In the genomic region with DNA sequence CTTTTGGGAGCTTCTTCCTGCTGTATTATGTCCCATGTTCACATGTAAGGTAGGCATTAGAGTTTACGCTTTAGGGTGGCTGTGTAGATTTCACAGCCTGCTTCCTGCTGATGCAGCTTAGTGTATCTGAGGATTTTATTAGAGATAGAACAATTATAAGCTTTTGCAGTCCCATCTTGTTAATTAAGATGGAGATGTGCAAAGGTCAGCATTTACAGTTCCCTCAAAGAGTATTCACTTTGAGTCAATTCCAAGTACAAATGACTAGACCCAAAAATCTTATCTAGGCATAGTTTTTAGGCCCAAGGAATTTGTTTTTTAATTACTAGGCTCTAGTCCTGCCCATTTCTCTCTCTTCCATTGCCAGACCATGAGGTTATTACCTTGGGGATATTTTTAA, we compare ENCODE assay signal across 25 cellular contexts.
DNase-seq lines count a peak whose midpoint lies in the region; ATAC-seq, FAIRE-seq and TF ChIP-seq lines count a peak whose summit lies in the region.
"Had no signal": no experiment of that assay in that cellular context is flagged by ENCODE, and none has a peak within 500 bp of the region (broad histone marks: within the 10 kb centered on the region; RNA-seq: fewer than 3 reads in every experiment).

No MANE protein-coding gene starts in this region.

- DNase-seq in A549 (ENCODE audit: low read depth in 1 of 2, low spot score in 1 of 2): no peak
- no peak for DNase-seq in IMR-90
- no peak for DNase-seq in H1 (ENCODE audit: low read depth in 1 of 2, low spot score in 2 of 2)
- no peak for DNase-seq in A673 (ENCODE audit: low spot score)
- DNase-seq: 8988T; ACHN; BE2C; C1 segment of cervical spinal cord; CD4-positive, alpha-beta memory T cell; CD4-positive, CD25-positive, alpha-beta regulatory T cell; CD8-positive, alpha-beta memory T cell; COR-L47; DMS 273 treated with DMSO at 0.1 percent for 48 hours; DMS153; DMS53; DMS79; DND-41; EL; GDM1 had no signal

- no peak overlapping the region for H3K4me3 ChIP-seq in A549
- H3K4me3 ChIP-seq in IMR-90 (ENCODE audit: insufficient read depth, low read depth, low read length): no peak overlapping the region
- H3K4me3 ChIP-seq in H1 (ENCODE audit: extremely low read depth in 1 of 4, insufficient read depth in 2 of 4, low read depth in 3 of 4, low read length in 4 of 4): no peak overlapping the region
- no peak overlapping the region for H3K4me3 ChIP-seq in A673 (ENCODE audit: low read depth, low read length, poor library complexity, severe bottlenecking)
- H3K4me3 ChIP-seq: BLaER1, GM12878 had no signal

- H2BK12ac ChIP-seq in H1 (ENCODE audit: low read depth, low read length): no peak overlapping the region

- no peak overlapping the region for H2AFZ ChIP-seq in IMR-90 (replicated peaks; ENCODE audit: low read length, poor library complexity)
- no peak overlapping the region for H2AFZ ChIP-seq in H1 (ENCODE audit: low read length)

- H2AK9ac ChIP-seq in IMR-90 (replicated peaks; ENCODE audit: low read depth, low read length, poor library complexity): no peak overlapping the region

- H2BK120ac ChIP-seq in IMR-90 (ENCODE audit: low read depth, low read length) (no peak overlapping the region), H1 (replicated peaks; ENCODE audit: low read depth, low read length) (peak overlapping the region; percentile 56)

- TF ChIP-seq EP300 in A549 (IDR thresholded peaks at IDR 0.05) (no peak), H1 (IDR thresholded peaks at IDR 0.05; ENCODE audit: borderline replicate concordance in 1 of 2, low read depth in 2 of 2, low read length in 2 of 2) (no peak)

- no peak overlapping the region for H3K23ac ChIP-seq in IMR-90 (ENCODE audit: low read depth, low read length)
- H3K23ac ChIP-seq in H1 (ENCODE audit: insufficient read length): no peak overlapping the region

- H2BK15ac ChIP-seq in IMR-90 (ENCODE audit: low read depth, low read length) (no peak overlapping the region), H1 (ENCODE audit: low read length) (no peak overlapping the region)

- POLR2A ChIA-PET in A549 (lab: Yijun Ruan, JAX) (no interaction called here), IMR-90 (lab: Charles Lee; ENCODE audit: unreplicated experiment) (no interaction called here), H1 (lab: Charles Lee; ENCODE audit: partially characterized antibody) (no interaction called here), A673 (lab: Charles Lee; ENCODE audit: low non-redundant PET) (no interaction called here)

- no peak overlapping the region for H3K27ac ChIP-seq in A549
- H3K27ac ChIP-seq in IMR-90 (ENCODE audit: insufficient read depth, low read length): no peak overlapping the region
- no peak overlapping the region for H3K27ac ChIP-seq in H1 (ENCODE audit: low read depth, low read length)
- H3K27ac ChIP-seq in A673 (ENCODE audit: low read depth, low read length, poor library complexity, severe bottlenecking): no peak overlapping the region
- H3K27ac ChIP-seq: BLaER1 had no signal

- H4K20me1 ChIP-seq in IMR-90 (ENCODE audit: insufficient read depth, low read length) (no peaks in the 10 kb centered on the region), H1 (replicated peaks in 1 of 2; ENCODE audit: control insufficient read depth in 1 of 2, insufficient read depth in 2 of 2, low read length in 2 of 2) (no peaks in the 10 kb centered on the region)
- H4K20me1 ChIP-seq: BLaER1 had no signal

- intact Hi-C loops in IMR-90 (cut with micrococcal nuclease): loop anchor here (1.0 kb wide), 1 partner anchor 14 kb away; no protein-coding TSS in a partner anchor
- intact Hi-C loops in A673 (cut with micrococcal nuclease; ENCODE audit: unreplicated experiment): no loop called here

- no peak overlapping the region for H3K4ac ChIP-seq in IMR-90 (ENCODE audit: low read depth, low read length)
- no peak overlapping the region for H3K4ac ChIP-seq in H1 (replicated peaks; ENCODE audit: insufficient read length, low read depth, low read length)

- H3K4me1 ChIP-seq in A549: no peaks in the 10 kb centered on the region
- no peaks in the 10 kb centered on the region for H3K4me1 ChIP-seq in IMR-90 (ENCODE audit: control insufficient read depth, insufficient read depth, low read length)
- no peaks in the 10 kb centered on the region for H3K4me1 ChIP-seq in H1 (replicated peaks in 1 of 4; ENCODE audit: control insufficient read depth in 3 of 4, insufficient read depth in 4 of 4, low read length in 3 of 4)
- no peaks in the 10 kb centered on the region for H3K4me1 ChIP-seq in A673 (ENCODE audit: insufficient read depth, low read length, poor library complexity, severe bottlenecking)
- H3K4me1 ChIP-seq: BE2C, BLaER1 had no signal

- H3K9me3 ChIP-seq in A549 (no peaks in the 10 kb centered on the region), IMR-90 (ENCODE audit: control insufficient read depth, insufficient read depth, low read length) (peaks cover 13% of the 10 kb centered on the region; the same call in 1 of the 2 replicates), H1 (ENCODE audit: insufficient read depth in 2 of 2, low read depth in 1 of 2, low read length in 1 of 2) (no peaks in the 10 kb centered on the region), A673 (ENCODE audit: low read depth, low read length, poor library complexity, severe bottlenecking) (no peaks in the 10 kb centered on the region)
- H3K9me3 ChIP-seq: BE2C, BLaER1 had no signal

- H3K36me3 ChIP-seq in IMR-90 (ENCODE audit: control insufficient read depth, insufficient read depth, low read length) (no peaks in the 10 kb centered on the region), H1 (ENCODE audit: control insufficient read depth in 2 of 4, insufficient read depth in 4 of 4, low read length in 3 of 4) (no peaks in the 10 kb centered on the region), A673 (ENCODE audit: insufficient read depth, low read length, poor library complexity, severe bottlenecking) (no peaks in the 10 kb centered on the region)
- H3K36me3 ChIP-seq: BE2C, BLaER1 had no signal

- dilution Hi-C loops in IMR-90 (cut with HindIII; ENCODE audit: low sequenced_read_pairs, unreplicated experiment): no loop called here

- H3K79me2 ChIP-seq in H1 (ENCODE audit: control insufficient read depth in 1 of 2, insufficient read depth in 2 of 2, low read length in 2 of 2): no peaks in the 10 kb centered on the region

- H3K9me1 ChIP-seq in IMR-90 (ENCODE audit: insufficient read depth, low read length): no peaks in the 10 kb centered on the region

- H3K14ac ChIP-seq in IMR-90 (replicated peaks; ENCODE audit: low read depth, low read length) (no peak overlapping the region), H1 (ENCODE audit: insufficient read length) (no peak overlapping the region)

- H3K23me2 ChIP-seq in H1 (ENCODE audit: low read depth, low read length): no peaks in the 10 kb centered on the region

- H3K9ac ChIP-seq in IMR-90 (ENCODE audit: low read depth, low read length) (no peak overlapping the region), H1 (replicated peaks in 1 of 4; ENCODE audit: extremely low read depth in 1 of 4, low read depth in 3 of 4, low read length in 3 of 4) (no peak overlapping the region)
- H3K9ac ChIP-seq: BLaER1 had no signal

- TF ChIP-seq RAD21 in A549 (conservative IDR thresholded peaks at IDR 0.05 in 1 of 2, IDR thresholded peaks at IDR 0.05 in 1 of 2): no peak
- TF ChIP-seq RAD21 in IMR-90 (IDR thresholded peaks at IDR 0.05; ENCODE audit: low read length): no peak
- TF ChIP-seq RAD21 in H1 (IDR thresholded peaks at IDR 0.05 in 1 of 2, conservative IDR thresholded peaks at IDR 0.05 in 1 of 2; ENCODE audit: low read depth in 2 of 2, low read length in 2 of 2): no peak

- H2BK20ac ChIP-seq in IMR-90 (ENCODE audit: low read depth, low read length) (no peak overlapping the region), H1 (ENCODE audit: low read length) (no peak overlapping the region)

- no peak for TF ChIP-seq CTCF in A549 (IDR thresholded peaks at IDR 0.05)
- no peak for TF ChIP-seq CTCF in IMR-90 (conservative IDR thresholded peaks at IDR 0.05; ENCODE audit: low read depth, low read length)
- TF ChIP-seq CTCF in H1 (IDR thresholded peaks at IDR 0.05; ENCODE audit: control extremely low read depth in 1 of 3, insufficient read depth in 1 of 3, low read depth in 1 of 3, low read length in 3 of 3): no peak
- no peak for TF ChIP-seq CTCF in A673 (conservative IDR thresholded peaks at IDR 0.05; ENCODE audit: low read depth, low read length)

- no peaks in the 10 kb centered on the region for H3K27me3 ChIP-seq in IMR-90 (ENCODE audit: control insufficient read depth, insufficient read depth, low read length)
- H3K27me3 ChIP-seq in H1 (replicated peaks in 1 of 4; ENCODE audit: control insufficient read depth in 3 of 4, extremely low read depth in 1 of 4, insufficient read depth in 3 of 4, low read length in 3 of 4): no peaks in the 10 kb centered on the region
- no peaks in the 10 kb centered on the region for H3K27me3 ChIP-seq in A673 (replicated peaks; ENCODE audit: insufficient read depth, low read depth, low read length, poor library complexity)
- H3K27me3 ChIP-seq: BE2C, BLaER1 had no signal

- H4K5ac ChIP-seq in IMR-90 (ENCODE audit: low read depth, low read length) (no peak overlapping the region), H1 (ENCODE audit: insufficient read length, low read depth, low read length) (no peak overlapping the region)

- H3K56ac ChIP-seq in IMR-90 (ENCODE audit: extremely low read depth, insufficient read depth, low read length): no peak overlapping the region
- no peak overlapping the region for H3K56ac ChIP-seq in H1 (replicated peaks; ENCODE audit: insufficient read length, low read depth, low read length)

- H4K91ac ChIP-seq in IMR-90 (ENCODE audit: insufficient read depth, low read depth, low read length) (no peak overlapping the region), H1 (replicated peaks; ENCODE audit: insufficient read length, low read length) (no peak overlapping the region)

- 65% methylated on average over 1 of the region's 1 CpG for WGBS in A549 (ENCODE audit: missing lambda C conversion rate)
- no CpG with 5 or more reads among the region's 1 CpG for WGBS in IMR-90 (ENCODE audit: extremely low coverage in 2 of 2, insufficient read length in 1 of 2), 2 experiments
- WGBS in H1 (ENCODE audit: extremely low coverage in 1 of 2, insufficient coverage in 1 of 2, insufficient read length in 1 of 2, insufficient replicate concordance in 2 of 2, low coverage in 1 of 2, low lambda C conversion rate in 2 of 2, missing lambda C conversion rate in 1 of 2), 2 experiments: 89% methylated on average over 1 of the region's 1 CpG; no CpG with 5 or more reads in 1 of the 2 experiments

- no peak for ATAC-seq in A549
- no peak for ATAC-seq in IMR-90 (ENCODE audit: low read depth)
- no peak for ATAC-seq in HG03159 (IDR thresholded peaks at IDR 0.05; ENCODE audit: unreplicated experiment)
- ATAC-seq: GM12878 had no signal

- no peak overlapping the region for H3K4me2 ChIP-seq in A549
- no peak overlapping the region for H3K4me2 ChIP-seq in IMR-90 (ENCODE audit: low read depth, low read length)
- H3K4me2 ChIP-seq in H1 (ENCODE audit: insufficient read depth in 1 of 2, low read depth in 2 of 2, low read length in 2 of 2): no peak overlapping the region
- H3K4me2 ChIP-seq: BLaER1 had no signal

- in situ Hi-C loops in IMR-90 (cut with MboI; ENCODE audit: low sequenced_read_pairs): no loop called here

- FAIRE-seq in A549 (lab: Jason Lieb, UNC) (no peak), H1 (lab: Jason Lieb, UNC) (no peak)
- FAIRE-seq: A204.1, GM12878, GM12892, GM18507 had no signal

- H3K79me1 ChIP-seq in IMR-90 (ENCODE audit: low read depth in 1 of 2, low read length in 2 of 2) (no peaks in the 10 kb centered on the region), H1 (ENCODE audit: low read depth, low read length) (no peaks in the 10 kb centered on the region)

- H3K18ac ChIP-seq in IMR-90 (ENCODE audit: low read depth, low read length) (no peak overlapping the region), H1 (ENCODE audit: extremely low read depth, low read length) (no peak overlapping the region)

- no peak overlapping the region for H4K8ac ChIP-seq in IMR-90 (ENCODE audit: low read depth in 2 of 2, low read length in 2 of 2)
- H4K8ac ChIP-seq in H1 (ENCODE audit: extremely low read depth, insufficient read depth, low read length): no peak overlapping the region

- CTCF ChIA-PET in A549 (lab: Yijun Ruan, JAX) (interaction anchor here (0.7 kb wide), 1 partner anchor 892 kb away, joined by 3 read pairs; no protein-coding TSS in a partner anchor), IMR-90 (lab: Yijun Ruan, JAX) (no interaction called here), H1 (lab: Charles Lee; ENCODE audit: partially characterized antibody) (no interaction called here), A673 (lab: Charles Lee) (no interaction called here)

- no peak overlapping the region for H2BK5ac ChIP-seq in IMR-90 (ENCODE audit: low read depth, low read length, poor library complexity, severe bottlenecking)
- H2BK5ac ChIP-seq in H1 (ENCODE audit: low read depth, low read length): no peak overlapping the region

- TF ChIP-seq POLR2A in A549 (IDR thresholded peaks at IDR 0.05; ENCODE audit: low read length) (no peak), IMR-90 (IDR thresholded peaks at IDR 0.05; ENCODE audit: low read depth, low read length) (no peak), H1 (IDR thresholded peaks at IDR 0.05; ENCODE audit: control extremely low read depth in 1 of 2, low read depth in 2 of 2, low read length in 2 of 2) (no peak)

- no peak overlapping the region for H2AK5ac ChIP-seq in IMR-90 (ENCODE audit: low read depth, low read length)
- no peak overlapping the region for H2AK5ac ChIP-seq in H1 (ENCODE audit: low read depth, low read length)

- BruUV-seq in IMR-90 (replicated peaks; lab: Mats Ljungman, UMichigan): no TSS peak
- BruUV-seq in A673 (replicated peaks; lab: Mats Ljungman, UMichigan): no TSS peak

Comparison
In these comparisons a context has a peak if more than half of its experiments do, and no peak if none do; other contexts are left out.
1. Of the 18 proteins assayed by ChIP-seq in both H1 and A549: peak only in H1: none; only in A549: MAFK; in both: none; in neither: 17.